23 cellular contexts compared by ENCODE assay signal in the genomic region with DNA sequence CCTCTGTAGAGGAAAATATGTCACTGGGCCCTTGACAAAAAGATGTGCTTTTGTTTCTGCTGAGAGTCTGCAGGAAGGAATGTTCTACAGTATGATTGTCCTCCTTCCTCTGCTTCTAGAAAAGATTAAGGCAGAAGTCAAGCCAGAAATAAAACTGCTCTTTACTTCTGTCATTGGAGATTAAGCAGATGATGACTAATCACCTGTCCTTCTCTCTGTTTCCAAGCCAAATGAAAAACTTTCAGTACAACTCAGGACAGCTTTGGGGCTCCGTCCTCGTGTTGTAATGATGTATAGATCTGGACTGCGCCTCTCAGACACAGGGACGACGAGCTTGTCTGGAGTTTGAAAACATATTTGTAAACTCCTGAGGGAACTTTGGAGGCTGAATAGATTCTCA.
DNase-seq lines count a peak whose midpoint lies in the region; ATAC-seq, FAIRE-seq and TF ChIP-seq lines count a peak whose summit lies in the region.
"Had no signal": no experiment of that assay in that cellular context is flagged by ENCODE, and none has a peak within 500 bp of the region (broad histone marks: within the 10 kb centered on the region; RNA-seq: fewer than 3 reads in every experiment).

No MANE protein-coding gene starts in this region.

- no peak overlapping the region for H3K4me2 ChIP-seq in astrocyte (ENCODE audit: low read length)
- peak overlapping the region; percentile 41 for H3K4me2 ChIP-seq in hepatocyte

- H3K9me3 Mint-ChIP-seq in astrocyte (ENCODE audit: unreplicated experiment) = peaks cover 2% of the 10 kb centered on the region
- no peaks in the 10 kb centered on the region for H3K9me3 Mint-ChIP-seq in activated T-helper 1 cell treated with anti-CD3 and anti-CD28 coated beads, Interleukin-12 subunit alpha, Interleukin-12 subunit beta, Interleukin-2, Interleukin-4 antibody, amounts not matched to agents 30 ng/mL and 10 ng/mL and 1 ng/mL, durations not matched to agents 14 hours and 24 hours and 36 hours
- H3K9me3 Mint-ChIP-seq: activated T-cell treated with anti-CD3 and anti-CD28 coated beads, Interleukin-2, amount 50 U/mL, for 72 hours; H9; naive B cell had no signal

- H3K27me3 ChIP-seq in astrocyte (ENCODE audit: insufficient read depth, low read length) (no peaks in the 10 kb centered on the region), hepatocyte (no peaks in the 10 kb centered on the region), gastrocnemius medialis (no peaks in the 10 kb centered on the region)
- H3K27me3 ChIP-seq: brain microvascular endothelial cell, heart left ventricle, Peyer's patch had no signal

- no peaks in the 10 kb centered on the region for H3K36me3 ChIP-seq in astrocyte (ENCODE audit: insufficient read depth, low read length)
- H3K36me3 ChIP-seq in hepatocyte (replicated peaks; ENCODE audit: insufficient read depth, low read depth) = no peaks in the 10 kb centered on the region
- no peaks in the 10 kb centered on the region for H3K36me3 ChIP-seq in gastrocnemius medialis
- H3K36me3 ChIP-seq: brain microvascular endothelial cell, heart left ventricle, Peyer's patch had no signal

- DNase-seq in GM03348 (ENCODE audit: low spot score) (peak; percentile 4), astrocyte (ENCODE audit: low read depth) (peak; percentile 42), hepatocyte (ENCODE audit: low spot score) (no peak), gastrocnemius medialis (no peak), COLO829 (ENCODE audit: low spot score) (no peak)
- no peak for DNase-seq in stimulated activated CD4-positive, alpha-beta T cell treated with anti-CD3 and anti-CD28 coated beads, Interleukin-4, amount 100 ng/mL, for 1 hour
- no peak for DNase-seq in activated T-helper 1 cell treated with anti-CD3 and anti-CD28 coated beads, Interleukin-12 subunit alpha, Interleukin-12 subunit beta, Interleukin-2, Interleukin-4 antibody, amounts not matched to agents 30 ng/mL and 10 ng/mL and 1 ng/mL, durations not matched to agents 14 hours and 24 hours and 36 hours (ENCODE audit: low spot score)
- DNase-seq: activated CD4-positive, CD25-positive, alpha-beta regulatory T cell; activated T-cell treated with anti-CD3 and anti-CD28 coated beads, Interleukin-2, amount 50 U/mL, for 72 hours; brain microvascular endothelial cell; DMS153; GF-D8; H9; heart left ventricle; naive B cell; NCI-H146; Peyer's patch; small intestine; stimulated activated CD4-positive, alpha-beta T cell treated with anti-CD3 and anti-CD28 coated beads, Interleukin-4, amount 100 ng/mL, for 4 hours had no signal

- no peak overlapping the region for H3K4me3 Mint-ChIP-seq in astrocyte (ENCODE audit: unreplicated experiment)
- H3K4me3 Mint-ChIP-seq in activated T-helper 1 cell treated with anti-CD3 and anti-CD28 coated beads, Interleukin-12 subunit alpha, Interleukin-12 subunit beta, Interleukin-2, Interleukin-4 antibody, amounts not matched to agents 30 ng/mL and 10 ng/mL and 1 ng/mL, durations not matched to agents 14 hours and 24 hours and 36 hours = no peak overlapping the region
- H3K4me3 Mint-ChIP-seq: activated naive CD8-positive, alpha-beta T cell; activated T-cell treated with anti-CD3 and anti-CD28 coated beads, Interleukin-2, amount 50 U/mL, for 72 hours; H9; naive B cell had no signal

- 62% methylated on average over 5 of the region's 5 CpGs for WGBS in hepatocyte (ENCODE audit: low lambda C conversion rate, missing lambda C conversion rate)

- H3K4me1 Mint-ChIP-seq in astrocyte (ENCODE audit: low read depth, unreplicated experiment) = peaks cover 5% of the 10 kb centered on the region
- H3K4me1 Mint-ChIP-seq in activated T-helper 1 cell treated with anti-CD3 and anti-CD28 coated beads, Interleukin-12 subunit alpha, Interleukin-12 subunit beta, Interleukin-2, Interleukin-4 antibody, amounts not matched to agents 30 ng/mL and 10 ng/mL and 1 ng/mL, durations not matched to agents 14 hours and 24 hours and 36 hours (ENCODE audit: low read depth) = no peaks in the 10 kb centered on the region
- H3K4me1 Mint-ChIP-seq: naive B cell had no signal

- ATAC-seq in gastrocnemius medialis (peak; percentile 75), HG03175 (IDR thresholded peaks at IDR 0.05; ENCODE audit: unreplicated experiment) (no peak)
- ATAC-seq: activated T-cell treated with anti-CD3 and anti-CD28 coated beads, Interleukin-2, amount 50 U/mL, for 72 hours; GM12878; HepG2 had no signal

- no peaks in the 10 kb centered on the region for H4K20me1 ChIP-seq in astrocyte (ENCODE audit: insufficient read depth, low read length)
- no peaks in the 10 kb centered on the region for H4K20me1 ChIP-seq in hepatocyte (ENCODE audit: insufficient read depth, poor library complexity, severe bottlenecking)

- H3K36me3 Mint-ChIP-seq in astrocyte (ENCODE audit: low read depth, unreplicated experiment) = no peaks in the 10 kb centered on the region
- H3K36me3 Mint-ChIP-seq in activated T-helper 1 cell treated with anti-CD3 and anti-CD28 coated beads, Interleukin-12 subunit alpha, Interleukin-12 subunit beta, Interleukin-2, Interleukin-4 antibody, amounts not matched to agents 30 ng/mL and 10 ng/mL and 1 ng/mL, durations not matched to agents 14 hours and 24 hours and 36 hours (ENCODE audit: low read depth) = peaks cover 1% of the 10 kb centered on the region
- H3K36me3 Mint-ChIP-seq: activated naive CD8-positive, alpha-beta T cell; naive B cell had no signal

- H3K9ac ChIP-seq in astrocyte (ENCODE audit: low read length) = no peak overlapping the region

- no peak overlapping the region for H3K27ac Mint-ChIP-seq in astrocyte (ENCODE audit: unreplicated experiment)
- H3K27ac Mint-ChIP-seq in activated T-helper 1 cell treated with anti-CD3 and anti-CD28 coated beads, Interleukin-12 subunit alpha, Interleukin-12 subunit beta, Interleukin-2, Interleukin-4 antibody, amounts not matched to agents 30 ng/mL and 10 ng/mL and 1 ng/mL, durations not matched to agents 14 hours and 24 hours and 36 hours = no peak overlapping the region
- H3K27ac Mint-ChIP-seq: activated naive CD8-positive, alpha-beta T cell; activated T-cell treated with anti-CD3 and anti-CD28 coated beads, Interleukin-2, amount 50 U/mL, for 72 hours; H9 had no signal

- in situ Hi-C loops in gastrocnemius medialis (cut with MboI; ENCODE audit: low sequenced_read_pairs in 4 of 4) = no loop called here

- no peak for TF ChIP-seq POLR2A in gastrocnemius medialis (IDR thresholded peaks at IDR 0.05)

- TF ChIP-seq CTCF in astrocyte (IDR thresholded peaks at IDR 0.05; ENCODE audit: insufficient read depth, low read depth, low read length) = no peak
- TF ChIP-seq CTCF in hepatocyte (IDR thresholded peaks at IDR 0.05; ENCODE audit: poor library complexity) = no peak
- TF ChIP-seq CTCF in gastrocnemius medialis (IDR thresholded peaks at IDR 0.05 in 4 of 5, conservative IDR thresholded peaks at IDR 0.05 in 1 of 5) = no peak

- H3K79me2 ChIP-seq in astrocyte (ENCODE audit: insufficient read depth, low read length) = no peaks in the 10 kb centered on the region
- no peaks in the 10 kb centered on the region for H3K79me2 ChIP-seq in hepatocyte

- H3K9me3 ChIP-seq in astrocyte (ENCODE audit: insufficient read depth, low read depth, low read length) = no peaks in the 10 kb centered on the region
- H3K9me3 ChIP-seq in hepatocyte (ENCODE audit: low read depth) = no peaks in the 10 kb centered on the region
- H3K9me3 ChIP-seq in gastrocnemius medialis = no peaks in the 10 kb centered on the region
- H3K9me3 ChIP-seq: Peyer's patch had no signal

- no peak overlapping the region for H2AFZ ChIP-seq in astrocyte (ENCODE audit: low read depth, low read length)
- no peak overlapping the region for H2AFZ ChIP-seq in hepatocyte

- H3K4me3 ChIP-seq in astrocyte (ENCODE audit: insufficient read depth, low read depth, low read length) (no peak overlapping the region), hepatocyte (no peak overlapping the region), gastrocnemius medialis (no peak overlapping the region)
- H3K4me3 ChIP-seq: GM12878, heart left ventricle, Peyer's patch had no signal

- intact Hi-C loops in gastrocnemius medialis (cut with DNase I; ENCODE audit: low total_unique reads) = no loop called here
- intact Hi-C loops in activated T-helper 1 cell treated with anti-CD3 and anti-CD28 coated beads, Interleukin-12 subunit alpha, Interleukin-12 subunit beta, Interleukin-2, Interleukin-4 antibody, amounts not matched to agents 30 ng/mL and 10 ng/mL and 1 ng/mL, durations not matched to agents 14 hours and 24 hours and 36 hours (cut with micrococcal nuclease) = loop anchor here (10.0 kb wide), 2 partner anchors 317 to 453 kb away; no protein-coding TSS in a partner anchor

- peak; percentile 29 for FAIRE-seq in astrocyte (lab: Jason Lieb, UNC)
- FAIRE-seq: GM12878, HepG2, small intestine had no signal

- H3K27ac ChIP-seq in astrocyte (ENCODE audit: low read depth, low read length) (no peak overlapping the region), hepatocyte (no peak overlapping the region), gastrocnemius medialis (peak overlapping the region; percentile 15 to 51 (median 30))
- H3K27ac ChIP-seq: brain microvascular endothelial cell had no signal

- H3K9me2 ChIP-seq in hepatocyte (replicated peaks; ENCODE audit: insufficient read depth) = no peaks in the 10 kb centered on the region

- H3K4me1 ChIP-seq in astrocyte (ENCODE audit: insufficient read depth, low read length) (no peaks in the 10 kb centered on the region), hepatocyte (ENCODE audit: insufficient read depth) (no peaks in the 10 kb centered on the region), gastrocnemius medialis (peaks cover 8 to 9% of the 10 kb centered on the region in 2 donors)
- H3K4me1 ChIP-seq: Peyer's patch had no signal

- H3K27me3 Mint-ChIP-seq in astrocyte (ENCODE audit: low read depth, unreplicated experiment) = no peaks in the 10 kb centered on the region
- H3K27me3 Mint-ChIP-seq in activated T-helper 1 cell treated with anti-CD3 and anti-CD28 coated beads, Interleukin-12 subunit alpha, Interleukin-12 subunit beta, Interleukin-2, Interleukin-4 antibody, amounts not matched to agents 30 ng/mL and 10 ng/mL and 1 ng/mL, durations not matched to agents 14 hours and 24 hours and 36 hours (ENCODE audit: insufficient read depth) = no peaks in the 10 kb centered on the region
- H3K27me3 Mint-ChIP-seq: activated naive CD8-positive, alpha-beta T cell; naive B cell had no signal

Comparison
In these comparisons a context has a peak if more than half of its experiments do, and no peak if none do; other contexts are left out.
1. DNase-seq: peak in GM03348 (single experiment) and astrocyte (single experiment); none in hepatocyte (single experiment), gastrocnemius medialis (0 of 2), stimulated activated CD4-positive, alpha-beta T cell treated with anti-CD3 and anti-CD28 coated beads, Interleukin-4, amount 100 ng/mL, for 1 hour (single experiment), activated T-helper 1 cell treated with anti-CD3 and anti-CD28 coated beads, Interleukin-12 subunit alpha, Interleukin-12 subunit beta, Interleukin-2, Interleukin-4 antibody, amounts not matched to agents 30 ng/mL and 10 ng/mL and 1 ng/mL, durations not matched to agents 14 hours and 24 hours and 36 hours (single experiment) and COLO829 (single experiment).
2. H3K27ac ChIP-seq: peak in gastrocnemius medialis (4 of 4); none in astrocyte (single experiment) and hepatocyte (single experiment).